ENCODE assay signal across 16 cellular contexts in the genomic region with DNA sequence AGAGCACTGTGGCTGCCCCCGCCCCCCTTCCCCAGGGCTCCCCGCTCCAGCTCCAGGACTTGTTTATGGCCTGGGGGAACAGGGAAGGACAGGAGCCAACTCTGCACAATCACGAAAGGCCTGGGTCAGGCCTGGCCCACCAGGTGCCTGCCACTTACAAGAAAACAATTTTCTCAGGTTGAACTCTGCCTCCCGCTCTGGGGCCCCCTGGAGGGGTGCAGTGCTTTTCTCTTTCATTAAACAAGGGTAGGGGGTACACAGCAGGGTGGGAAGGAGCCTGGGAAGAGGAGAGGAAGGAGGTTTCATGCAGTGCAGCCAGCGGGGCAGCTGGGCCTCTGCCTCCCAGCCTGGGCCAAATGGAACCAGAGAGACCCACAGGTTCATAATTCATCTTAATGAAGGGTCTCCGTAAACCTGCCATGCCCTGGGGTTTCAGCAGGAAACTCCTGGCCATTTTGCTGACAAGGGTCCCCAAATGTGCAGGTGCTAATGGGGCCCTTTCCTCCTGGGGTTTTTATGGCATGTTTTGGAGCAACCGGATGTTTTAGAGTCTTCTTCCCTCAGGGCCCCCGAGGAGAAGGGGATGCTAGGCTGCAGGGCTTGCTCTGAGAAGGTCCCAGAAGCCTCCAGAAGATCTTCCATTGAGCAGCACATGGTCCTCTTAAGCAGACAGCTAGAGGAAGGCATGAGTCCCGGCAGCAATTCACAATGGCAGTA.
"Had no signal": no experiment of that assay in that cellular context is flagged by ENCODE, and none has a peak within 500 bp of the region (broad histone marks: within the 10 kb centered on the region; RNA-seq: fewer than 3 reads in every experiment).

No MANE protein-coding gene starts in this region.

- H3K27ac ChIP-seq: right atrium auricular region, suprapubic skin, upper lobe of left lung had no signal

- H3K4me3 ChIP-seq: lung, right atrium auricular region, suprapubic skin, upper lobe of left lung had no signal

- DNase-seq: activated CD4-positive, CD25-positive, alpha-beta regulatory T cell treated with anti-CD3 and anti-CD28 coated beads, Interleukin-2, amount 50 U/mL, for 72 hours; activated naive CD8-positive, alpha-beta T cell treated with anti-CD3 and anti-CD28 coated beads, Interleukin-2, amount 10 ng/mL, durations not matched to agents 7 days and 5 days; cerebellar nuclear complex; effector CD8-positive, alpha-beta T cell; foreskin melanocyte; immature natural killer cell; left cardiac atrium; naive B cell; small intestine; stimulated activated CD4-positive, alpha-beta T cell treated with anti-CD3 and anti-CD28 coated beads, Interleukin-4, amount 100 ng/mL, for 24 hours; stimulated activated naive CD4-positive, alpha-beta T cell treated with Interleukin-2 at 50 U/mL for 16 hours; T-helper 9 cell had no signal

- H3K27me3 ChIP-seq: right atrium auricular region, suprapubic skin, upper lobe of left lung had no signal

- H3K4me1 ChIP-seq: right atrium auricular region, suprapubic skin, upper lobe of left lung had no signal

- H3K9me3 ChIP-seq: right atrium auricular region, suprapubic skin, upper lobe of left lung had no signal

- H3K36me3 ChIP-seq: right atrium auricular region, suprapubic skin, upper lobe of left lung had no signal
